In genomic region chr14:52552063-52552988, GRCh38 we compare ENCODE assay signal across 8 cellular contexts. TPM values are rescaled to one million over a fixed set of nuclear protein-coding genes. Genes with fewer than 3 reads are reported as not detected.
A peak's percentile ranks its signal among the peaks of the same experiment; 100 is the strongest.
DNase-seq lines count a peak whose midpoint lies in the region; ATAC-seq and TF ChIP-seq lines count a peak whose summit lies in the region.

GPR137C (plus strand) TSS chr14:52552836; CDS start chr14:52553148, 312 bp downstream.
TXNDC16 (minus strand) TSS chr14:52552505; CDS start chr14:52543557, 8,948 bp downstream.

- 5% methylated on average over 4 of the region's 81 CpGs; no CpG with 5 or more reads in 1 of the 2 donors for WGBS in esophagus squamous epithelium, 2 donors

- peak within 1 kb of the TSS; percentile 92 for H2AFZ ChIP-seq in DND-41 (ENCODE audit: low read depth, low read length)

- peak; percentile 93 for ATAC-seq in DND-41 (ENCODE audit: insufficient read depth, low read depth)
- ATAC-seq in GM21825 (IDR thresholded peaks at IDR 0.05; ENCODE audit: unreplicated experiment) = peak; percentile 95

- H3K79me2 ChIP-seq in DND-41 (ENCODE audit: insufficient read depth, low read length) = peaks cover 39% of the 10 kb centered on the region

- intact Hi-C loops in esophagus squamous epithelium (cut with DNase I) = loop anchor here (10.0 kb wide), 1 partner anchor 142 kb away; the partner anchor contains the start of gene ERO1A

- DNase-seq in DND-41 (peak; percentile 100), Peyer's patch (peak; percentile 100), activated T-helper 1 cell treated with Interleukin-2 at 50 U/mL for 16 hours (ENCODE audit: low read depth) (peak; percentile 98), esophagus squamous epithelium (lab: John Stamatoyannopoulos, UW) (peak; percentile 96)
- DNase-seq in stimulated activated CD8-positive, alpha-beta memory T cell treated with anti-CD3 and anti-CD28 coated beads, Interleukin-7, amount 100 ng/mL, for 24 hours (ENCODE audit: low read depth) = peak; percentile 99

- no peaks in the 10 kb centered on the region for H3K9me3 ChIP-seq in DND-41 (ENCODE audit: insufficient read depth, low read length, severe bottlenecking)
- no peaks in the 10 kb centered on the region for H3K9me3 ChIP-seq in KOPT-K1 (ENCODE audit: insufficient read depth, low read length, poor library complexity, severe bottlenecking)
- H3K9me3 ChIP-seq in Peyer's patch = no peaks in the 10 kb centered on the region
- H3K9me3 ChIP-seq in esophagus squamous epithelium = no peaks in the 10 kb centered on the region
- H3K9me3 ChIP-seq in muscle layer of duodenum (ENCODE audit: control insufficient read depth in 1 of 2, low read length in 2 of 2) = no peaks in the 10 kb centered on the region

- H3K4me1 ChIP-seq in DND-41 (ENCODE audit: insufficient read depth, low read length) (peaks cover 35% of the 10 kb centered on the region), Peyer's patch (peaks cover 0 to 20% (median 0%) of the 10 kb centered on the region in 4 donors), esophagus squamous epithelium (peaks cover 6 to 34% (median 15%) of the 10 kb centered on the region in 3 donors), muscle layer of duodenum (ENCODE audit: control insufficient read depth in 1 of 2, insufficient read depth in 2 of 2, low read length in 2 of 2) (peaks cover 6 to 20% of the 10 kb centered on the region in 2 donors)

- TF ChIP-seq POLR2A in Peyer's patch (IDR thresholded peaks at IDR 0.05) = peak; percentile 63 to 97
- peak in 3 of 4 donors; percentile 86 to 96 (median 95) for TF ChIP-seq POLR2A in esophagus squamous epithelium (IDR thresholded peaks at IDR 0.05)

- no peaks in the 10 kb centered on the region; the same call in 1 of the 2 replicates for H3K36me3 ChIP-seq in DND-41 (ENCODE audit: insufficient read depth, low read length)
- peaks cover 5% of the 10 kb centered on the region; the same call in 1 of the 2 replicates for H3K36me3 ChIP-seq in KOPT-K1 (ENCODE audit: insufficient read depth, low read length)
- no peaks in the 10 kb centered on the region for H3K36me3 ChIP-seq in Peyer's patch
- no peaks in the 10 kb centered on the region for H3K36me3 ChIP-seq in esophagus squamous epithelium
- H3K36me3 ChIP-seq in muscle layer of duodenum (ENCODE audit: control insufficient read depth in 1 of 2, insufficient read depth in 2 of 2, low read length in 2 of 2) = no peaks in the 10 kb centered on the region

- H3K27ac ChIP-seq in DND-41 (ENCODE audit: low read length) = peak within 1 kb of the TSS; percentile 81
- peak within 1 kb of the TSS; percentile 73 for H3K27ac ChIP-seq in KOPT-K1 (ENCODE audit: low read depth, low read length, poor library complexity, severe bottlenecking)
- peak within 1 kb of the TSS; percentile 81 to 91 (median 89) for H3K27ac ChIP-seq in Peyer's patch
- peak within 1 kb of the TSS; percentile 87 to 96 (median 94) for H3K27ac ChIP-seq in esophagus squamous epithelium
- H3K27ac ChIP-seq in muscle layer of duodenum (ENCODE audit: low read length) = peak within 1 kb of the TSS; percentile 77

- H3K4me2 ChIP-seq in DND-41 (ENCODE audit: insufficient read depth, low read length) = peak within 1 kb of the TSS; percentile 86

- H4K20me1 ChIP-seq in DND-41 (ENCODE audit: insufficient read depth, low read length) = no peaks in the 10 kb centered on the region

- TF ChIP-seq CTCF in DND-41 (IDR thresholded peaks at IDR 0.05; ENCODE audit: borderline replicate concordance, extremely low read depth, low read length, poor library complexity, severe bottlenecking) = no peak
- TF ChIP-seq CTCF in Peyer's patch (IDR thresholded peaks at IDR 0.05) = peak in 1 of 6 experiments; percentile 12
- TF ChIP-seq CTCF in esophagus squamous epithelium (IDR thresholded peaks at IDR 0.05) = peak in 1 of 6 experiments; percentile 5

- peak within 1 kb of the TSS; percentile 76 for H3K9ac ChIP-seq in DND-41 (ENCODE audit: low read depth, low read length)

- H3K27me3 ChIP-seq in DND-41 (ENCODE audit: insufficient read depth, low read length, poor library complexity) (no peaks in the 10 kb centered on the region), Peyer's patch (no peaks in the 10 kb centered on the region), esophagus squamous epithelium (no peaks in the 10 kb centered on the region), muscle layer of duodenum (ENCODE audit: low read depth, low read length) (no peaks in the 10 kb centered on the region)

- H3K4me3 ChIP-seq in DND-41 (ENCODE audit: low read depth in 1 of 2, low read length in 2 of 2) = peak within 1 kb of the TSS; percentile 72 to 76
- peak within 1 kb of the TSS; percentile 66 to 81 (median 74) for H3K4me3 ChIP-seq in Peyer's patch
- peak within 1 kb of the TSS; percentile 70 to 98 (median 82) for H3K4me3 ChIP-seq in esophagus squamous epithelium
- H3K4me3 ChIP-seq in muscle layer of duodenum (ENCODE audit: low read depth in 1 of 2, low read length in 2 of 2) = peak within 1 kb of the TSS; percentile 90 to 92

RNA-seq across cellular contexts. Expression of gene GPR137C, which starts in this region (rescaled TPM):
- total RNA-seq in Peyer's patch (1 to 10 TPM in 1 of 4 donors, under 1 TPM in 2, not detected in 1; 0.18 to 1.7 (median 0.40) TPM), esophagus squamous epithelium (under 1 TPM; 0.21 to 0.95 (median 0.35) TPM)

RNA-seq across cellular contexts. Expression of gene TXNDC16, which starts in this region (rescaled TPM):
- 1 to 10 TPM; 3.3 to 5.6 (median 4.6) TPM for total RNA-seq in Peyer's patch
- total RNA-seq in esophagus squamous epithelium = 1 to 10 TPM; 1.5 to 6.1 (median 4.3) TPM

Comparison
In these comparisons a context has a peak if more than half of its experiments do, and no peak if none do; other contexts are left out.
1. Peak in every context shown above with its lines: DNase-seq, ATAC-seq, H3K4me3 ChIP-seq and H3K27ac ChIP-seq.